ENCODE assay signal across 1 cellular context in genomic region chr17:40559954-40560591, GRCh38.
TF ChIP-seq lines count a peak whose summit lies in the region.

No MANE protein-coding gene starts in this region.

TF ChIP-seq in HepG2, 621 proteins besides CTCF, POLR2A, EP300 and RAD21 (continued from another document):
- TF ChIP-seq LRRFIP1 (CRISPR knock-in tag; conservative IDR thresholded peaks at IDR 0.05) (no peak; the same call in 1 of the 2 replicates), ZFX (CRISPR knock-in tag; IDR thresholded peaks at IDR 0.05; ENCODE audit: low read depth) (no peak; the same call in 1 of the 2 replicates)
